In the genomic region with DNA sequence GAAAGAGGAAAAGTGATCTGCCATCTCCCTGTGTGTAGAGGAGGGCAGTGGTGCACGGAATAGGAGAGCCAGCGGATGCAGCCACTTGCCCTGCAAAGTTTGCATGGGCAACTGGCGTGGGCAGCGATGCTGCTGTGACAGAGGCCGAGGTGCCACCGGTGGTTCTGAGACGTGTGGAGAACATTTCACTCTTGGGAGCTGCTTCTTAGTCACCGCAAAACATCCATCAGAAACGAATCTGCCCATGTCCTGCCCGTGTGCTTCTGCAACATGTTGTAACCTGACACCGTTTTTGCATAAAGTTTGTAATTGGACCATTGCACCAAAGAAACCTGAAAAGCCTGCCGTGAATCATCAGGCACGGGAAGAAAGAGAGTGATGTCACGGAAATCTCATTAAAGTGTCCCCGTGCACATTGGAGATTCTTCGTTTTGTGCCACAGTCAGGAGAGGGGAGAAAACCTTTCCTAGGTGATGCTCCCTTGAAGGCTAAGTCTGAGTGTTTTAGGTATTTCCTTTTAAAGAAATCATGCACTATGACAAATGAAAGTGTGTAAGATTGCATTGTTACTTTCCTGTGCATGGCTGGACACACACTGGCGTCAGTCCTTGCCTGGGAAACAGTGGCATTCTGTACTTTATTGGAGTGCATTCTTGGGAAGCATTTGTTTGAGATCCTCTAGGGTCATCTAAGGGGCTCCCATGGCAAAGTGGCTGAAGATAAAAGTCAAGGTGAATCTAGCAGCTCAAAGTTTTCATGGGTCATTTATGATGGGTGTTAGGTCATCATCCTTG, we compare ENCODE assay signal across 8 cellular contexts.
DNase-seq lines count a peak whose midpoint lies in the region; ATAC-seq and TF ChIP-seq lines count a peak whose summit lies in the region.

No MANE protein-coding gene starts in this region.

- H3K79me2 ChIP-seq in parathyroid adenoma = no peaks in the 10 kb centered on the region

- CTCF ChIA-PET in RWPE1 (lab: Yijun Ruan, JAX) = interaction anchor here (0.8 kb wide), 1 partner anchor 59 kb away, joined by 4 read pairs; no protein-coding TSS in a partner anchor

- no peaks in the 10 kb centered on the region for H3K27me3 ChIP-seq in parathyroid adenoma (ENCODE audit: control insufficient read depth, insufficient read depth, low read length)

- no peak for ATAC-seq in HG02981 (IDR thresholded peaks at IDR 0.05; ENCODE audit: unreplicated experiment)
- no peak for ATAC-seq in HG02759 (IDR thresholded peaks at IDR 0.05; ENCODE audit: unreplicated experiment)

- H3K4me1 ChIP-seq in parathyroid adenoma = peaks cover 3% of the 10 kb centered on the region

- no peak overlapping the region for H3K9ac ChIP-seq in parathyroid adenoma

- no peak overlapping the region for H3K4me3 ChIP-seq in parathyroid adenoma (ENCODE audit: low read depth, low read length)

- no peaks in the 10 kb centered on the region for H3K9me3 ChIP-seq in parathyroid adenoma (ENCODE audit: control insufficient read depth, low read length)

- DNase-seq in NCI-H1417 (lab: John Stamatoyannopoulos, UW) (peak; percentile 2 to 74 (median 39)), NCI-H1417 treated with DMSO at 0.1 percent for 48 hours (lab: John Stamatoyannopoulos, UW) (no peak), HuH-7 (ENCODE audit: low spot score) (peak; percentile 74), RWPE1 (ENCODE audit: low spot score) (peak; percentile 87), fibroblast of peridontal ligament (ENCODE audit: extremely low read depth) (peak; percentile 87)

- H3K27ac ChIP-seq in RWPE1 = peak overlapping the region; percentile 82
- no peak overlapping the region for H3K27ac ChIP-seq in parathyroid adenoma

- H3K36me3 ChIP-seq in parathyroid adenoma (ENCODE audit: control insufficient read depth, insufficient read depth, low read length) = no peaks in the 10 kb centered on the region

- TF ChIP-seq CTCF in RWPE1 (conservative IDR thresholded peaks at IDR 0.05; ENCODE audit: low read depth) = no peak
- TF ChIP-seq CTCF in parathyroid adenoma (IDR thresholded peaks at IDR 0.05) = no peak

- H3K4me2 ChIP-seq in parathyroid adenoma (ENCODE audit: low read length) = peak overlapping the region; percentile 5

- no peak overlapping the region for H2AFZ ChIP-seq in parathyroid adenoma

- POLR2A ChIA-PET in RWPE1 (lab: Yijun Ruan, JAX; ENCODE audit: low non-redundant PET) = no interaction called here
